Comparison of ENCODE assay signal across 5 cellular contexts in genomic region chr20:21278829-21279228, GRCh38.
"Had no signal": no experiment of that assay in that cellular context is flagged by ENCODE, and none has a peak within 500 bp of the region (broad histone marks: within the 10 kb centered on the region; RNA-seq: fewer than 3 reads in every experiment).

No MANE protein-coding gene starts in this region.

- H3K4me1 Mint-ChIP-seq: GM23338, H9 had no signal

- H3K27ac Mint-ChIP-seq: GM23338, H9 had no signal

- H3K9me3 Mint-ChIP-seq: GM23338, H9 had no signal

- H3K4me3 ChIP-seq: GM23338, K562 had no signal

- DNase-seq: H9, HCEC 1CT, IMR-90 had no signal

- H3K4me3 Mint-ChIP-seq: GM23338, H9 had no signal

- ATAC-seq: GM23338, K562 had no signal
